In genomic region chr1:205255941-205256780, GRCh38 we compare ENCODE assay signal across 8 cellular contexts. TPM values are rescaled to one million over a fixed set of nuclear protein-coding genes. Genes with fewer than 3 reads are reported as not detected.
DNase-seq lines count a peak whose midpoint lies in the region; ATAC-seq and TF ChIP-seq lines count a peak whose summit lies in the region.

No MANE protein-coding gene starts in this region.

- no peaks in the 10 kb centered on the region for H3K36me3 ChIP-seq in SU-DHL-6 (ENCODE audit: low read length)
- no peaks in the 10 kb centered on the region for H3K36me3 ChIP-seq in prostate gland

- H3F3A ChIP-seq in SU-DHL-6 (ENCODE audit: insufficient read depth) = no peaks in the 10 kb centered on the region

- CTCF ChIA-PET in AG04450 (lab: Charles Lee) = interaction anchor here (0.5 to 6.8 kb wide), 67 partner anchors 8 to 449 kb away, joined by 3 to 107 read pairs (median 5); partner anchors contain the start of genes RBBP5 and TMCC2

- POLR2A ChIA-PET in AG04450 (lab: Yijun Ruan, JAX) = interaction anchor here (1.8 kb wide), 1 partner anchor 134 kb away, joined by 11 read pairs; the partner anchor contains the start of gene RBBP5

- no peaks in the 10 kb centered on the region for H4K20me1 ChIP-seq in SU-DHL-6 (ENCODE audit: low read depth, low read length)

- H3K9me3 ChIP-seq in AG04450 (ENCODE audit: control insufficient read depth, insufficient read depth, low read length) (no peaks in the 10 kb centered on the region), SU-DHL-6 (ENCODE audit: insufficient read depth, low read length) (no peaks in the 10 kb centered on the region), prostate gland (no peaks in the 10 kb centered on the region)

- no peaks in the 10 kb centered on the region for H3K27me3 Mint-ChIP-seq in activated naive CD8-positive, alpha-beta T cell treated with anti-CD3 and anti-CD28 coated beads, Interleukin-2, amount 50 U/mL, for 24 hours

- H3K27ac Mint-ChIP-seq in activated naive CD8-positive, alpha-beta T cell treated with anti-CD3 and anti-CD28 coated beads, Interleukin-2, amount 50 U/mL, for 24 hours = no peak overlapping the region

- peak; percentile 93 for ATAC-seq in activated naive CD8-positive, alpha-beta T cell treated with anti-CD3 and anti-CD28 coated beads, Interleukin-2, amount 50 U/mL, for 24 hours

- H3K27me3 ChIP-seq in AG04450 (ENCODE audit: control insufficient read depth, insufficient read depth, low read length) (no peaks in the 10 kb centered on the region), SU-DHL-6 (ENCODE audit: low read length) (no peaks in the 10 kb centered on the region), prostate gland (replicated peaks; ENCODE audit: insufficient read depth) (no peaks in the 10 kb centered on the region)

- TF ChIP-seq CTCF in AG04450 (IDR thresholded peaks at IDR 0.05; ENCODE audit: low read depth, low read length) (peak; percentile 97), GM20000 (IDR thresholded peaks at IDR 0.05; ENCODE audit: extremely low read depth, missing control alignments) (peak; percentile 90), SU-DHL-6 (IDR thresholded peaks at IDR 0.05; ENCODE audit: insufficient read depth, low read length, poor library complexity, severe bottlenecking) (peak; percentile 76), prostate gland (IDR thresholded peaks at IDR 0.05) (peak; percentile 86 to 98 (median 94))

- H3K4me2 ChIP-seq in SU-DHL-6 (ENCODE audit: low read depth, low read length, poor library complexity, severe bottlenecking) = no peak overlapping the region

- DNase-seq in AG04450 (ENCODE audit: low read depth, low spot score) (peak; percentile 59), GM20000 (ENCODE audit: low spot score) (peak; percentile 85), NCI-H1417 treated with DMSO at 0.1 percent for 48 hours (lab: John Stamatoyannopoulos, UW) (peak; percentile 13), cardiac septum (ENCODE audit: low spot score) (peak; percentile 94), prostate gland (ENCODE audit: low spot score) (peak; percentile 89), ureter (ENCODE audit: low spot score) (peak; percentile 94)
- peak; percentile 88 for DNase-seq in activated naive CD8-positive, alpha-beta T cell treated with anti-CD3 and anti-CD28 coated beads, Interleukin-2, amount 50 U/mL, for 24 hours

- TF ChIP-seq POLR2A in prostate gland (IDR thresholded peaks at IDR 0.05) = no peak

- H3K4me3 Mint-ChIP-seq in activated naive CD8-positive, alpha-beta T cell treated with anti-CD3 and anti-CD28 coated beads, Interleukin-2, amount 50 U/mL, for 24 hours = no peak overlapping the region

- no peaks in the 10 kb centered on the region for H3K9me3 Mint-ChIP-seq in activated naive CD8-positive, alpha-beta T cell treated with anti-CD3 and anti-CD28 coated beads, Interleukin-2, amount 50 U/mL, for 24 hours

- intact Hi-C loops in cardiac septum (cut with DNase I) = loop anchor here (1.0 to 5.0 kb wide), 4 partner anchors 27 to 269 kb away; no protein-coding TSS in a partner anchor
- intact Hi-C loops in prostate gland (cut with DNase I) = loop anchor here (2.0 to 5.0 kb wide), 4 partner anchors 27 to 279 kb away; partner anchors contain the start of gene RBBP5

- no peak overlapping the region for H2AFZ ChIP-seq in SU-DHL-6 (ENCODE audit: low read depth, low read length, severe bottlenecking)

- no peak overlapping the region for H3K4me3 ChIP-seq in AG04450 (ENCODE audit: low read depth, low read length)
- H3K4me3 ChIP-seq in SU-DHL-6 (ENCODE audit: insufficient read depth, low read length, poor library complexity, severe bottlenecking) = no peak overlapping the region
- no peak overlapping the region for H3K4me3 ChIP-seq in prostate gland

- no peak overlapping the region for H3K27ac ChIP-seq in AG04450 (ENCODE audit: low read depth, low read length)
- H3K27ac ChIP-seq in SU-DHL-6 (ENCODE audit: low read depth, low read length) = no peak overlapping the region
- no peak overlapping the region for H3K27ac ChIP-seq in prostate gland

- H3K9ac ChIP-seq in SU-DHL-6 (ENCODE audit: low read length) = no peak overlapping the region

- peaks cover 19% of the 10 kb centered on the region for H3K4me1 Mint-ChIP-seq in activated naive CD8-positive, alpha-beta T cell treated with anti-CD3 and anti-CD28 coated beads, Interleukin-2, amount 50 U/mL, for 24 hours

- H3K36me3 Mint-ChIP-seq in activated naive CD8-positive, alpha-beta T cell treated with anti-CD3 and anti-CD28 coated beads, Interleukin-2, amount 50 U/mL, for 24 hours (ENCODE audit: low read depth) = peaks cover 3% of the 10 kb centered on the region

- WGBS in prostate gland = 46% methylated on average over 8 of the region's 8 CpGs

- H3K4me1 ChIP-seq in prostate gland (replicated peaks) = no peaks in the 10 kb centered on the region

- H3K79me2 ChIP-seq in SU-DHL-6 (ENCODE audit: insufficient read depth, low read length) = no peaks in the 10 kb centered on the region

- no peaks in the 10 kb centered on the region for H3K9me2 ChIP-seq in SU-DHL-6 (replicated peaks; ENCODE audit: insufficient read depth, low read length)

RNA-seq across cellular contexts. Expression of gene TMCC2, which starts 28.4 kb away (rescaled TPM):
- polyA plus RNA-seq in AG04450 (2011; rRNA removed) = 2.3 and 3.0 TPM in 2 replicates
- 4.8 and 5.2 TPM in 2 replicates for polyA minus RNA-seq in AG04450 (2011; rRNA and poly(A)+ RNA removed)
- total RNA-seq in cardiac septum (4.0 TPM), prostate gland (10 to 100 TPM in 1 of 2 donors, 1 to 10 TPM in 1; 1.5 to 10.6 TPM), ureter (0.55 TPM)

RNA-seq across cellular contexts. Expression of gene DSTYK, which starts 44.7 kb away (rescaled TPM):
- 12.8 and 16.7 TPM in 2 replicates for polyA plus RNA-seq in AG04450 (2011; rRNA removed)
- 15.3 and 18.1 TPM in 2 replicates for polyA minus RNA-seq in AG04450 (2011; rRNA and poly(A)+ RNA removed)
- 7.3 TPM for total RNA-seq in cardiac septum
- total RNA-seq in prostate gland = 10 to 100 TPM in 1 of 2 donors, 1 to 10 TPM in 1; 9.7 to 16.9 TPM
- 12.6 TPM for total RNA-seq in ureter

Comparison
In these comparisons a context has a peak if more than half of its experiments do, and no peak if none do; other contexts are left out.
1. DNase-seq: peak in every context shown above with its lines; median percentile 94 in cardiac septum; 94 in ureter; 89 in prostate gland; 88 in activated naive CD8-positive, alpha-beta T cell treated with anti-CD3 and anti-CD28 coated beads, Interleukin-2, amount 50 U/mL, for 24 hours; 85 in GM20000; 59 in AG04450; 13 in NCI-H1417 treated with DMSO at 0.1 percent for 48 hours.